ENCODE assay signal across 1 cellular context in genomic region chr3:152213086-152213674, GRCh38.
TF ChIP-seq lines count a peak whose summit lies in the region.

No MANE protein-coding gene starts in this region.

TF ChIP-seq in SK-N-SH treated with all-trans-retinoic acid at 6 μM for 48 hours, 23 proteins besides CTCF, POLR2A, EP300 and RAD21 (continued from another document):
- TF ChIP-seq, protein P1, sequence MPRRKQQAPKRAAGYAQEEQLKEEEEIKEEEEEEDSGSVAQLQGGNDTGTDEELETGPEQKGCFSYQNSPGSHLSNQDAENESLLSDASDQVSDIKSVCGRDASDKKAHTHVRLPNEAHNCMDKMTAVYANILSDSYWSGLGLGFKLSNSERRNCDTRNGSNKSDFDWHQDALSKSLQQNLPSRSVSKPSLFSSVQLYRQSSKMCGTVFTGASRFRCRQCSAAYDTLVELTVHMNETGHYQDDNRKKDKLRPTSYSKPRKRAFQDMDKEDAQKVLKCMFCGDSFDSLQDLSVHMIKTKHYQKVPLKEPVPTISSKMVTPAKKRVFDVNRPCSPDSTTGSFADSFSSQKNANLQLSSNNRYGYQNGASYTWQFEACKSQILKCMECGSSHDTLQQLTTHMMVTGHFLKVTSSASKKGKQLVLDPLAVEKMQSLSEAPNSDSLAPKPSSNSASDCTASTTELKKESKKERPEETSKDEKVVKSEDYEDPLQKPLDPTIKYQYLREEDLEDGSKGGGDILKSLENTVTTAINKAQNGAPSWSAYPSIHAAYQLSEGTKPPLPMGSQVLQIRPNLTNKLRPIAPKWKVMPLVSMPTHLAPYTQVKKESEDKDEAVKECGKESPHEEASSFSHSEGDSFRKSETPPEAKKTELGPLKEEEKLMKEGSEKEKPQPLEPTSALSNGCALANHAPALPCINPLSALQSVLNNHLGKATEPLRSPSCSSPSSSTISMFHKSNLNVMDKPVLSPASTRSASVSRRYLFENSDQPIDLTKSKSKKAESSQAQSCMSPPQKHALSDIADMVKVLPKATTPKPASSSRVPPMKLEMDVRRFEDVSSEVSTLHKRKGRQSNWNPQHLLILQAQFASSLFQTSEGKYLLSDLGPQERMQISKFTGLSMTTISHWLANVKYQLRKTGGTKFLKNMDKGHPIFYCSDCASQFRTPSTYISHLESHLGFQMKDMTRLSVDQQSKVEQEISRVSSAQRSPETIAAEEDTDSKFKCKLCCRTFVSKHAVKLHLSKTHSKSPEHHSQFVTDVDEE (CRISPR knock-in tag; IDR thresholded peaks at IDR 0.05) = no peak
- TF ChIP-seq TOX (CRISPR knock-in tag; IDR thresholded peaks at IDR 0.05; ENCODE audit: borderline replicate concordance) (no peak), PPARA (CRISPR knock-in tag; IDR thresholded peaks at IDR 0.05; ENCODE audit: borderline replicate concordance) (no peak), SNAI2 (CRISPR knock-in tag; IDR thresholded peaks at IDR 0.05) (no peak)
